21 cellular contexts compared by ENCODE assay signal in the genomic region with DNA sequence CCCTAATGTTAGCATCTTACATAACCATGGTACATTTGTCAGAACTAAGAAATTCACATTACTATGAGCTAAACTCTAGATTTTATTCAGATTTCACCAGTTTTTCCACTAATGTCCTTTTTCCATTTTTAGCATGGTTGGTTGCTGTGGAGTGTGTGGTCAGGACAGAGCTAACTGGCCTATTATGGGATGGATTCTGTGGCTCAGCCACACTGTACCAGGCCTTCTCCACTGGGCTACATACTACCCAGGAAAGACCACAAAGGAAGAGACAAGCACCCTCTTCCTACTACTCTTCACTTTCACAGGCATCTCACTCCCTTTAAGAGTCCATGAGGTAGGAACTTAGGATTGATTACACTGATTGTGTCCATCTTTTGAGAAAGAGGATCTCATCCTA.
"Had no signal": no experiment of that assay in that cellular context is flagged by ENCODE, and none has a peak within 500 bp of the region (broad histone marks: within the 10 kb centered on the region; RNA-seq: fewer than 3 reads in every experiment).

No MANE protein-coding gene starts in this region.

- DNase-seq: activated CD4-positive, alpha-beta memory T cell treated with anti-CD3 and anti-CD28 coated beads, Interleukin-2, amount 10 ng/mL, durations not matched to agents 7 days and 5 days; activated CD4-positive, alpha-beta T cell treated with anti-CD3 and anti-CD28 coated beads for 36 hours; activated CD8-positive, alpha-beta memory T cell treated with anti-CD3 and anti-CD28 coated beads, Interleukin-2, amount 50 U/mL, for 4 hours; activated gamma-delta T cell treated with Interleukin-2 at 50 U/mL for 16 hours; activated T-cell treated with anti-CD3 and anti-CD28 coated beads, Interleukin-2, amount 50 U/mL, for 72 hours; amniotic stem cell; body of pancreas; left ventricle myocardium superior; mucosa of descending colon; natural killer cell; pancreas; right lobe of liver; small intestine; stimulated activated CD4-positive, alpha-beta T cell treated with anti-CD3 and anti-CD28 coated beads, Interleukin-15, amount 100 ng/mL, for 24 hours; stimulated activated CD4-positive, alpha-beta T cell treated with anti-CD3 and anti-CD28 coated beads, Interleukin-2, amount 100 ng/mL, for 48 hours; upper lobe of right lung had no signal

- H3K9me3 ChIP-seq: body of pancreas, mucosa of descending colon, neutrophil, pancreas, right lobe of liver, thoracic aorta, upper lobe of right lung had no signal

- FAIRE-seq: pancreas, small intestine, TTC549 had no signal

- ATAC-seq: activated CD4-positive, alpha-beta T cell treated with anti-CD3 and anti-CD28 coated beads for 36 hours; activated T-cell treated with anti-CD3 and anti-CD28 coated beads, Interleukin-2, amount 50 U/mL, for 72 hours; body of pancreas; natural killer cell; pancreas; right lobe of liver had no signal

- H3K4me3 Mint-ChIP-seq: activated CD4-positive, alpha-beta memory T cell treated with anti-CD3 and anti-CD28 coated beads, Interleukin-2, amount 10 ng/mL, durations not matched to agents 7 days and 5 days; activated CD4-positive, alpha-beta T cell treated with anti-CD3 and anti-CD28 coated beads for 36 hours; activated T-cell treated with anti-CD3 and anti-CD28 coated beads, Interleukin-2, amount 50 U/mL, for 72 hours; natural killer cell; WTC11 had no signal

- H3K36me3 Mint-ChIP-seq: natural killer cell had no signal

- H3K9me3 Mint-ChIP-seq: activated CD4-positive, alpha-beta memory T cell treated with anti-CD3 and anti-CD28 coated beads, Interleukin-2, amount 10 ng/mL, durations not matched to agents 7 days and 5 days; activated naive CD4-positive, alpha-beta T cell treated with anti-CD3 and anti-CD28 coated beads, Interleukin-2, amount 50 U/mL, for 72 hours; activated T-cell treated with anti-CD3 and anti-CD28 coated beads, Interleukin-2, amount 50 U/mL, for 72 hours; natural killer cell; WTC11 had no signal

- H3K27ac Mint-ChIP-seq: activated CD4-positive, alpha-beta memory T cell treated with anti-CD3 and anti-CD28 coated beads, Interleukin-2, amount 10 ng/mL, durations not matched to agents 7 days and 5 days; activated CD4-positive, alpha-beta T cell treated with anti-CD3 and anti-CD28 coated beads for 36 hours; activated T-cell treated with anti-CD3 and anti-CD28 coated beads, Interleukin-2, amount 50 U/mL, for 72 hours had no signal

- H3K27me3 Mint-ChIP-seq: activated CD4-positive, alpha-beta memory T cell treated with anti-CD3 and anti-CD28 coated beads, Interleukin-2, amount 10 ng/mL, durations not matched to agents 7 days and 5 days; activated CD4-positive, alpha-beta T cell treated with anti-CD3 and anti-CD28 coated beads for 36 hours had no signal
